ENCODE assay signal across 8 cellular contexts in genomic region chr5:160165137-160166068, GRCh38. TPM values are rescaled to one million over a fixed set of nuclear protein-coding genes. Genes with fewer than 3 reads are reported as not detected.
A peak's percentile ranks its signal among the peaks of the same experiment; 100 is the strongest.
DNase-seq lines count a peak whose midpoint lies in the region; ATAC-seq and TF ChIP-seq lines count a peak whose summit lies in the region.

No MANE protein-coding gene starts in this region.

- no peaks in the 10 kb centered on the region for H3K79me1 ChIP-seq in neuronal stem cell (ENCODE audit: low read depth, low read length)

- CTCF ChIA-PET in activated CD8-positive, alpha-beta T cell treated with anti-CD3 and anti-CD28 coated beads for 36 hours (lab: Charles Lee) = no interaction called here

- no peak overlapping the region for H3K4ac ChIP-seq in neuronal stem cell (ENCODE audit: low read length)

- no peak overlapping the region for H2BK15ac ChIP-seq in neuronal stem cell (ENCODE audit: low read length)

- no peak overlapping the region for H3K9ac ChIP-seq in neuronal stem cell (ENCODE audit: low read depth, low read length, poor library complexity)

- peak; percentile 62 for ATAC-seq in activated CD8-positive, alpha-beta T cell treated with anti-CD3 and anti-CD28 coated beads for 36 hours
- ATAC-seq in HG02623 (IDR thresholded peaks at IDR 0.05; ENCODE audit: unreplicated experiment) (no peak), HG02798 (IDR thresholded peaks at IDR 0.05; ENCODE audit: poor library complexity, unreplicated experiment) (no peak)

- no peak overlapping the region for H3K14ac ChIP-seq in neuronal stem cell (ENCODE audit: low read length)

- no peak overlapping the region for H3K27ac Mint-ChIP-seq in activated CD8-positive, alpha-beta T cell treated with anti-CD3 and anti-CD28 coated beads for 36 hours

- no peak overlapping the region for H3K4me3 Mint-ChIP-seq in activated CD8-positive, alpha-beta T cell treated with anti-CD3 and anti-CD28 coated beads for 36 hours

- no peak for TF ChIP-seq CTCF in activated CD8-positive, alpha-beta T cell treated with anti-CD3 and anti-CD28 coated beads for 36 hours (IDR thresholded peaks at IDR 0.05)

- H3K4me3 ChIP-seq in neuronal stem cell (ENCODE audit: low read length in 2 of 2) = no peak overlapping the region

- no peaks in the 10 kb centered on the region for H3K4me1 Mint-ChIP-seq in activated CD8-positive, alpha-beta T cell treated with anti-CD3 and anti-CD28 coated beads for 36 hours (ENCODE audit: low read depth)

- H3K36me3 ChIP-seq in neuronal stem cell (replicated peaks in 1 of 2; ENCODE audit: control insufficient read depth in 2 of 2, insufficient read depth in 2 of 2, low read length in 2 of 2) = no peaks in the 10 kb centered on the region

- H3K9me3 ChIP-seq in neuronal stem cell (replicated peaks in 1 of 2; ENCODE audit: control insufficient read depth in 2 of 2, insufficient read depth in 1 of 2, low read depth in 1 of 2, low read length in 2 of 2) = no peaks in the 10 kb centered on the region

- peak overlapping the region; percentile 66 for H3K18ac ChIP-seq in neuronal stem cell (ENCODE audit: low read length)

- peak overlapping the region; percentile 6 for H3K27ac ChIP-seq in neuronal stem cell (replicated peaks; ENCODE audit: low read length)

- POLR2A ChIA-PET in activated CD8-positive, alpha-beta T cell treated with anti-CD3 and anti-CD28 coated beads for 36 hours (lab: Charles Lee) = interaction anchor here (1.1 kb wide), 1 partner anchor 169 kb away, joined by 5 read pairs; no protein-coding TSS in a partner anchor

- H3K27me3 Mint-ChIP-seq in activated CD8-positive, alpha-beta T cell treated with anti-CD3 and anti-CD28 coated beads for 36 hours = peaks cover 21% of the 10 kb centered on the region

- no peaks in the 10 kb centered on the region for H3K27me3 ChIP-seq in neuronal stem cell (ENCODE audit: control insufficient read depth in 3 of 3, insufficient read depth in 3 of 3, low read depth in 1 of 3, low read length in 3 of 3)

- H2BK12ac ChIP-seq in neuronal stem cell (ENCODE audit: low read length) = no peak overlapping the region

- peak overlapping the region; percentile 45 for H4K8ac ChIP-seq in neuronal stem cell (ENCODE audit: low read depth, low read length)

- H3K4me1 ChIP-seq in neuronal stem cell (ENCODE audit: control insufficient read depth in 2 of 2, insufficient read depth in 1 of 2, low read depth in 1 of 2, low read length in 2 of 2) = peaks cover 13 to 16% of the 10 kb centered on the region in 2 donors

- H2AFZ ChIP-seq in neuronal stem cell (ENCODE audit: low read length) = peak overlapping the region; percentile 70

- H3K36me3 Mint-ChIP-seq in activated CD8-positive, alpha-beta T cell treated with anti-CD3 and anti-CD28 coated beads for 36 hours (ENCODE audit: low read depth) = no peaks in the 10 kb centered on the region

- H3K9me3 Mint-ChIP-seq in activated CD8-positive, alpha-beta T cell treated with anti-CD3 and anti-CD28 coated beads for 36 hours = no peaks in the 10 kb centered on the region

- no peak overlapping the region for H4K91ac ChIP-seq in neuronal stem cell (ENCODE audit: low read depth, low read length, poor library complexity)

- DNase-seq in COLO668 (lab: John Stamatoyannopoulos, UW; ENCODE audit: unreplicated experiment) (peak; percentile 77), Kasumi-1 (lab: John Stamatoyannopoulos, UW) (peak; percentile 65 to 80), glomerular endothelial cell (ENCODE audit: extremely low read depth, low read depth, low spot score) (peak; percentile 65), neuronal stem cell (ENCODE audit: low spot score) (peak; percentile 37), AML-193 (lab: John Stamatoyannopoulos, UW) (no peak)
- DNase-seq in activated CD8-positive, alpha-beta T cell treated with anti-CD3 and anti-CD28 coated beads for 36 hours = peak; percentile 32

- H2BK5ac ChIP-seq in neuronal stem cell (ENCODE audit: low read length) = no peak overlapping the region

- H2AK5ac ChIP-seq in neuronal stem cell (ENCODE audit: low read depth, low read length) = no peak overlapping the region

- H3K4me2 ChIP-seq in neuronal stem cell (ENCODE audit: insufficient read depth, low read length, poor library complexity, severe bottlenecking) = no peak overlapping the region

- intact Hi-C loops in activated CD8-positive, alpha-beta T cell treated with anti-CD3 and anti-CD28 coated beads for 36 hours (cut with micrococcal nuclease) = no loop called here

- no peak overlapping the region for H3K23ac ChIP-seq in neuronal stem cell (ENCODE audit: low read depth, low read length, poor library complexity)

- no CpG with 5 or more reads among the region's 15 CpGs for WGBS in neuronal stem cell (ENCODE audit: extremely low coverage in 2 of 2, insufficient read length in 2 of 2, insufficient replicate concordance in 1 of 2), 2 donors

- no peak overlapping the region for H2BK120ac ChIP-seq in neuronal stem cell (ENCODE audit: low read depth, low read length)

RNA-seq across cellular contexts. Expression of gene PWWP2A, which starts 46.2 kb away (rescaled TPM):
- total RNA-seq in activated CD8-positive, alpha-beta T cell treated with anti-CD3 and anti-CD28 coated beads for 36 hours = 10 to 100 TPM; 16.0 to 17.5 TPM
- total RNA-seq in glomerular endothelial cell = 25.8 and 28.2 TPM in 2 replicates
- 21.7 TPM for polyA plus RNA-seq in neuronal stem cell (2013, experiment 1 of 2)
- polyA plus RNA-seq in neuronal stem cell (2013, experiment 2 of 2) = 25.9 TPM

Comparison
In these comparisons a context has a peak if more than half of its experiments do, and no peak if none do; other contexts are left out.
1. DNase-seq: peak in COLO668 (single experiment), Kasumi-1 (2 of 2), activated CD8-positive, alpha-beta T cell treated with anti-CD3 and anti-CD28 coated beads for 36 hours (single experiment), glomerular endothelial cell (single experiment) and neuronal stem cell (single experiment); none in AML-193 (0 of 2).